ENCODE assay signal across 16 cellular contexts in the genomic region with DNA sequence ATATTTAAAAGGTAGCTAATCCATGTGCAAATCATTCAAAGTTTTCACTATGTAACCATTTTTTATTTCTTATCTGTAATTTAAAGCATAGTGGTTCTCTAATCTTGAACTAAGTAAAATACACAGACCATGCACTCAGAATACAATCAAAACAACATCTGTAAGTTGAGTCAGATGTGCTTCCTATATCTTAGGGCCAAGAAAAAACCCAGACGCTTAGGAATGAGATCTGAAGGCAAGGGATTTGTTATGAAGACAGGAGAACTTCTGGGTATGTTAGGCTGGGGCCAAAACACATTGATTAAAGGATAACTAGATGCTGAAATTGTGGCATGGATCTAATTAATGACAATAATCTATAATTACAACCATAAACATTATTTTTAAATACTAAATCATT.
DNase-seq lines count a peak whose midpoint lies in the region; ATAC-seq and TF ChIP-seq lines count a peak whose summit lies in the region.
"Had no signal": no experiment of that assay in that cellular context is flagged by ENCODE, and none has a peak within 500 bp of the region (broad histone marks: within the 10 kb centered on the region; RNA-seq: fewer than 3 reads in every experiment).

No MANE protein-coding gene starts in this region.

- no peaks in the 10 kb centered on the region for H3K9me3 Mint-ChIP-seq in effector memory CD8-positive, alpha-beta T cell
- H3K9me3 Mint-ChIP-seq: CD8-positive, alpha-beta memory T cell had no signal

- H4K20me1 ChIP-seq in IMR-90 (ENCODE audit: insufficient read depth, low read length), result peaks cover 21% of the 10 kb centered on the region; the same call in 1 of the 2 replicates
- H4K20me1 ChIP-seq: BLaER1 had no signal

- no peak overlapping the region for H3K56ac ChIP-seq in IMR-90 (ENCODE audit: extremely low read depth, insufficient read depth, low read length)

- peak overlapping the region; percentile 31 for H2BK5ac ChIP-seq in IMR-90 (ENCODE audit: low read depth, low read length, poor library complexity, severe bottlenecking)

- no peak overlapping the region; the same call in 1 of the 2 replicates for H3K27ac ChIP-seq in IMR-90 (ENCODE audit: insufficient read depth, low read length)
- peak overlapping the region; percentile 32 for H3K27ac ChIP-seq in brain microvascular endothelial cell
- H3K27ac ChIP-seq in tibial artery, result peak overlapping the region; percentile 64 to 66
- H3K27ac ChIP-seq: BLaER1 had no signal

- POLR2A ChIA-PET in IMR-90 (lab: Charles Lee; ENCODE audit: unreplicated experiment), result interaction anchor here (0.6 kb wide), 1 partner anchor 16 kb away, joined by 3 read pairs; no protein-coding TSS in a partner anchor

- no CpG with 5 or more reads among the region's 1 CpG for WGBS in IMR-90 (ENCODE audit: extremely low coverage in 2 of 2, insufficient read length in 1 of 2), 2 experiments

- no peak overlapping the region for H2AFZ ChIP-seq in IMR-90 (replicated peaks; ENCODE audit: low read length, poor library complexity)

- H3K9me1 ChIP-seq in IMR-90 (ENCODE audit: insufficient read depth, low read length), result peaks cover 4% of the 10 kb centered on the region

- H3K36me3 Mint-ChIP-seq in effector memory CD8-positive, alpha-beta T cell (ENCODE audit: insufficient read depth), result peaks cover 8% of the 10 kb centered on the region

- BruUV-seq in IMR-90 (replicated peaks; lab: Mats Ljungman, UMichigan), result no TSS peak

- H4K91ac ChIP-seq in IMR-90 (ENCODE audit: insufficient read depth, low read depth, low read length), result no peak overlapping the region

- peak; percentile 4; the same call in 1 of the 2 replicates for ATAC-seq in IMR-90 (ENCODE audit: low read depth)
- ATAC-seq in HG03442 (IDR thresholded peaks at IDR 0.05; ENCODE audit: unreplicated experiment), result no peak
- ATAC-seq in effector memory CD8-positive, alpha-beta T cell (replicated peaks), result no peak
- ATAC-seq: HCT116 had no signal

- H3K9me3 ChIP-seq in IMR-90 (ENCODE audit: control insufficient read depth, insufficient read depth, low read length), result no peaks in the 10 kb centered on the region
- H3K9me3 ChIP-seq in tibial artery, result no peaks in the 10 kb centered on the region
- H3K9me3 ChIP-seq: BLaER1, Caco-2 had no signal

- DNase-seq in IMR-90 (peak; percentile 64), brain microvascular endothelial cell (peak; percentile 56), fibroblast of the aortic adventitia (ENCODE audit: low read depth) (peak; percentile 63), tibial artery (no peak), NCI-H446 (lab: John Stamatoyannopoulos, UW) (no peak)
- DNase-seq in effector memory CD8-positive, alpha-beta T cell, result no peak
- DNase-seq: 8988T; AML-193; Caco-2; CD8-positive, alpha-beta memory T cell; DND-41; GF-D8 had no signal

- in situ Hi-C loops in IMR-90 (cut with MboI; ENCODE audit: low sequenced_read_pairs) (no loop called here), brain microvascular endothelial cell (cut with HindIII; ENCODE audit: low pct_ligation_motif_present, low sequenced_read_pairs) (no loop called here)

- no peak overlapping the region for H3K4ac ChIP-seq in IMR-90 (ENCODE audit: low read depth, low read length)

- no peak for TF ChIP-seq RAD21 in IMR-90 (IDR thresholded peaks at IDR 0.05; ENCODE audit: low read length)

- no peak overlapping the region for H3K18ac ChIP-seq in IMR-90 (ENCODE audit: low read depth, low read length)

- CTCF ChIA-PET in IMR-90 (lab: Yijun Ruan, JAX), result no interaction called here

- peaks cover 23 to 42% of the 10 kb centered on the region in 2 experiments for H3K79me1 ChIP-seq in IMR-90 (ENCODE audit: low read depth in 1 of 2, low read length in 2 of 2)

- H4K8ac ChIP-seq in IMR-90 (ENCODE audit: low read depth in 2 of 2, low read length in 2 of 2), result no peak overlapping the region

- H2BK20ac ChIP-seq in IMR-90 (ENCODE audit: low read depth, low read length), result no peak overlapping the region

- no peak overlapping the region for H2BK15ac ChIP-seq in IMR-90 (ENCODE audit: low read depth, low read length)

- H3K23ac ChIP-seq in IMR-90 (ENCODE audit: low read depth, low read length), result peak overlapping the region; percentile 52; the same call in 1 of the 2 replicates

- H2AK9ac ChIP-seq in IMR-90 (replicated peaks; ENCODE audit: low read depth, low read length, poor library complexity), result no peak overlapping the region

- H3K9ac ChIP-seq in IMR-90 (ENCODE audit: low read depth, low read length), result no peak overlapping the region
- H3K9ac ChIP-seq: BLaER1 had no signal

- no peaks in the 10 kb centered on the region for H3K27me3 Mint-ChIP-seq in effector memory CD8-positive, alpha-beta T cell
- H3K27me3 Mint-ChIP-seq: CD8-positive, alpha-beta memory T cell; IgD-negative memory B cell had no signal

- dilution Hi-C loops in IMR-90 (cut with HindIII; ENCODE audit: low sequenced_read_pairs, unreplicated experiment), result no loop called here

- no peak overlapping the region for H3K14ac ChIP-seq in IMR-90 (replicated peaks; ENCODE audit: low read depth, low read length)

- no peak overlapping the region for H4K5ac ChIP-seq in IMR-90 (ENCODE audit: low read depth, low read length)

- H3K4me2 ChIP-seq in IMR-90 (ENCODE audit: low read depth, low read length), result no peak overlapping the region
- H3K4me2 ChIP-seq: BLaER1 had no signal

- TF ChIP-seq CTCF in IMR-90 (conservative IDR thresholded peaks at IDR 0.05; ENCODE audit: low read depth, low read length) (no peak), brain microvascular endothelial cell (IDR thresholded peaks at IDR 0.05; ENCODE audit: low read depth, low read length, missing control alignments) (no peak), fibroblast of the aortic adventitia (IDR thresholded peaks at IDR 0.05; ENCODE audit: insufficient read depth, low read length) (no peak), tibial artery (IDR thresholded peaks at IDR 0.05) (no peak)

- intact Hi-C loops in IMR-90 (cut with micrococcal nuclease) (loop anchor here (2.0 kb wide), 1 partner anchor 549 kb away; no protein-coding TSS in a partner anchor), tibial artery (cut with DNase I; ENCODE audit: low total_unique reads) (no loop called here)

- H3K4me3 ChIP-seq in IMR-90 (ENCODE audit: insufficient read depth, low read depth, low read length) (no peak overlapping the region), brain microvascular endothelial cell (ENCODE audit: low read depth, low read length) (no peak overlapping the region), fibroblast of the aortic adventitia (ENCODE audit: low read depth, low read length) (no peak overlapping the region), tibial artery (no peak overlapping the region)
- H3K4me3 ChIP-seq: BLaER1 had no signal

- TF ChIP-seq POLR2A in IMR-90 (IDR thresholded peaks at IDR 0.05; ENCODE audit: low read depth, low read length), result no peak

- H3K27ac Mint-ChIP-seq in effector memory CD8-positive, alpha-beta T cell, result no peak overlapping the region
- H3K27ac Mint-ChIP-seq: CD8-positive, alpha-beta memory T cell; IgD-negative memory B cell had no signal

- H2AK5ac ChIP-seq in IMR-90 (ENCODE audit: low read depth, low read length), result no peak overlapping the region

- no peak overlapping the region; the same call in 1 of the 2 replicates for H2BK120ac ChIP-seq in IMR-90 (ENCODE audit: low read depth, low read length)

- H3K4me1 Mint-ChIP-seq in effector memory CD8-positive, alpha-beta T cell (ENCODE audit: low read depth in 2 of 2), result no peaks in the 10 kb centered on the region
- H3K4me1 Mint-ChIP-seq: CD8-positive, alpha-beta memory T cell; IgD-negative memory B cell had no signal

- H3K4me1 ChIP-seq in IMR-90 (ENCODE audit: control insufficient read depth, insufficient read depth, low read length), result peaks cover 8% of the 10 kb centered on the region
- peaks cover 0 to 63% (median 10%) of the 10 kb centered on the region in 4 donors for H3K4me1 ChIP-seq in tibial artery
- H3K4me1 ChIP-seq: BLaER1 had no signal

- H3K36me3 ChIP-seq in IMR-90 (ENCODE audit: control insufficient read depth, insufficient read depth, low read length) (peaks cover 55% of the 10 kb centered on the region), brain microvascular endothelial cell (replicated peaks) (peaks cover 8% of the 10 kb centered on the region), tibial artery (peaks cover 49 to 53% (median 51%) of the 10 kb centered on the region in 3 donors)

- H3K27me3 ChIP-seq in IMR-90 (ENCODE audit: control insufficient read depth, insufficient read depth, low read length), result no peaks in the 10 kb centered on the region
- no peaks in the 10 kb centered on the region for H3K27me3 ChIP-seq in brain microvascular endothelial cell (replicated peaks)
- H3K27me3 ChIP-seq in tibial artery, result no peaks in the 10 kb centered on the region
- H3K27me3 ChIP-seq: BLaER1 had no signal

- H3K4me3 Mint-ChIP-seq in effector memory CD8-positive, alpha-beta T cell, result no peak overlapping the region
- H3K4me3 Mint-ChIP-seq: CD8-positive, alpha-beta memory T cell; IgD-negative memory B cell had no signal

TF ChIP-seq in IMR-90, 13 proteins besides CTCF, POLR2A, EP300 and RAD21:
- TF ChIP-seq RFX5 (IDR thresholded peaks at IDR 0.05; ENCODE audit: low read depth, low read length) (no peak), FOS (IDR thresholded peaks at IDR 0.05; ENCODE audit: low read depth, low read length) (no peak), ELK1 (IDR thresholded peaks at IDR 0.05; ENCODE audit: borderline replicate concordance, low read depth, low read length) (no peak), NFE2L2 (IDR thresholded peaks at IDR 0.05; ENCODE audit: low read depth, low read length) (no peak), SMC3 (IDR thresholded peaks at IDR 0.05; ENCODE audit: low read depth, low read length) (no peak)
- TF ChIP-seq, protein P1, sequence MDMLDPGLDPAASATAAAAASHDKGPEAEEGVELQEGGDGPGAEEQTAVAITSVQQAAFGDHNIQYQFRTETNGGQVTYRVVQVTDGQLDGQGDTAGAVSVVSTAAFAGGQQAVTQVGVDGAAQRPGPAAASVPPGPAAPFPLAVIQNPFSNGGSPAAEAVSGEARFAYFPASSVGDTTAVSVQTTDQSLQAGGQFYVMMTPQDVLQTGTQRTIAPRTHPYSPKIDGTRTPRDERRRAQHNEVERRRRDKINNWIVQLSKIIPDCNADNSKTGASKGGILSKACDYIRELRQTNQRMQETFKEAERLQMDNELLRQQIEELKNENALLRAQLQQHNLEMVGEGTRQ (IDR thresholded peaks at IDR 0.05; ENCODE audit: low read depth, low read length), result no peak
TF ChIP-seq in IMR-90: peak in this region for 0.

Comparison
In these comparisons a context has a peak if more than half of its experiments do, and no peak if none do; other contexts are left out.
1. DNase-seq: peak in IMR-90 (single experiment), brain microvascular endothelial cell (single experiment) and fibroblast of the aortic adventitia (single experiment); none in tibial artery (0 of 2), NCI-H446 (0 of 2) and effector memory CD8-positive, alpha-beta T cell (0 of 3).